Comparison of ENCODE assay signal across 21 cellular contexts in genomic region chr10:104835422-104835821, GRCh38.
DNase-seq lines count a peak whose midpoint lies in the region; ATAC-seq and TF ChIP-seq lines count a peak whose summit lies in the region.
"Had no signal": no experiment of that assay in that cellular context is flagged by ENCODE, and none has a peak within 500 bp of the region (broad histone marks: within the 10 kb centered on the region; RNA-seq: fewer than 3 reads in every experiment).

No MANE protein-coding gene starts in this region.

- H3K9me3 ChIP-seq in WERI-Rb-1 (ENCODE audit: severe bottlenecking): no peaks in the 10 kb centered on the region
- H3K9me3 ChIP-seq: heart right ventricle, ovary had no signal

- no peak overlapping the region for H3K27ac ChIP-seq in WERI-Rb-1
- H3K27ac ChIP-seq: heart right ventricle, ovary had no signal

- in situ Hi-C loops in G401 (cut with HindIII; ENCODE audit: low sequenced_read_pairs): no loop called here

- TF ChIP-seq CTCF in WERI-Rb-1 (IDR thresholded peaks at IDR 0.05; ENCODE audit: low read depth, low read length): no peak

- intact Hi-C loops in Right ventricle myocardium inferior (cut with DNase I): no loop called here

- no peaks in the 10 kb centered on the region for H3K36me3 ChIP-seq in WERI-Rb-1
- H3K36me3 ChIP-seq: heart right ventricle, ovary had no signal

- ATAC-seq in GM18870 (IDR thresholded peaks at IDR 0.05; ENCODE audit: unreplicated experiment) (peak; percentile 51), HG02798 (IDR thresholded peaks at IDR 0.05; ENCODE audit: poor library complexity, unreplicated experiment) (peak; percentile 47), Right ventricle myocardium inferior (no peak)
- ATAC-seq: heart right ventricle; naive thymus-derived CD4-positive, alpha-beta T cell; Panc1; stimulated activated naive CD8-positive, alpha-beta T cell treated with anti-CD3 and anti-CD28 coated beads, Interleukin-15, Interleukin-2, amounts not matched to agents 100 U/mL and 50 U/mL, for 24 hours had no signal

- DNase-seq in G401 (ENCODE audit: low spot score) (peak; percentile 2), NCI-H69 (lab: John Stamatoyannopoulos, UW) (peak; percentile 79), AG08395 (ENCODE audit: low spot score) (no peak), Right ventricle myocardium inferior (ENCODE audit: missing footprints) (no peak), hippocampal formation (lab: John Stamatoyannopoulos, UW) (no peak), WERI-Rb-1 (no peak)
- DNase-seq: activated CD4-positive, alpha-beta T cell treated with anti-CD3 and anti-CD28 coated beads for 1 hour; activated naive CD8-positive, alpha-beta T cell treated with anti-CD3 and anti-CD28 coated beads, Interleukin-2, amount 10 ng/mL, durations not matched to agents 7 days and 5 days; DMS53; endodermal cell; H9; heart right ventricle; MM.1S; naive thymus-derived CD4-positive, alpha-beta T cell; NCI-H774; ovary; stimulated activated naive CD8-positive, alpha-beta T cell treated with anti-CD3 and anti-CD28 coated beads, Interleukin-15, Interleukin-2, amounts not matched to agents 100 U/mL and 50 U/mL, for 24 hours; trophoblast cell had no signal

- no peaks in the 10 kb centered on the region for H3K27me3 ChIP-seq in WERI-Rb-1 (ENCODE audit: insufficient read depth, low read depth, severe bottlenecking)
- H3K27me3 ChIP-seq: ovary had no signal

- no peak overlapping the region for H3K4me3 ChIP-seq in WERI-Rb-1 (ENCODE audit: low read depth, low read length)
- H3K4me3 ChIP-seq: heart right ventricle, ovary had no signal

Comparison
In these comparisons a context has a peak if more than half of its experiments do, and no peak if none do; other contexts are left out.
1. DNase-seq: peak in G401 (single experiment) and NCI-H69 (single experiment); none in AG08395 (single experiment), Right ventricle myocardium inferior (single experiment), hippocampal formation (0 of 2) and WERI-Rb-1 (single experiment).